ENCODE assay signal across 19 cellular contexts in genomic region chr7:14229047-14229446, GRCh38.
DNase-seq lines count a peak whose midpoint lies in the region; ATAC-seq, FAIRE-seq and TF ChIP-seq lines count a peak whose summit lies in the region.
"Had no signal": no experiment of that assay in that cellular context is flagged by ENCODE, and none has a peak within 500 bp of the region (broad histone marks: within the 10 kb centered on the region; RNA-seq: fewer than 3 reads in every experiment).

No MANE protein-coding gene starts in this region.

- H3K36me3 ChIP-seq in IMR-90 (ENCODE audit: control insufficient read depth, insufficient read depth, low read length) (no peaks in the 10 kb centered on the region), bronchial epithelial cell (ENCODE audit: control insufficient read depth, insufficient read depth, low read length) (no peaks in the 10 kb centered on the region)
- H3K36me3 ChIP-seq: BE2C had no signal

- H3K18ac ChIP-seq in IMR-90 (ENCODE audit: low read depth, low read length): no peak overlapping the region

- no peak for TF ChIP-seq CTCF in IMR-90 (conservative IDR thresholded peaks at IDR 0.05; ENCODE audit: low read depth, low read length)
- no peak for TF ChIP-seq CTCF in bronchial epithelial cell (IDR thresholded peaks at IDR 0.05; ENCODE audit: insufficient read depth, low read length, severe bottlenecking)
- no peak for TF ChIP-seq CTCF in foreskin keratinocyte (conservative IDR thresholded peaks at IDR 0.05)

- no peak overlapping the region for H2BK20ac ChIP-seq in IMR-90 (ENCODE audit: low read depth, low read length)

- intact Hi-C loops in IMR-90 (cut with micrococcal nuclease): no loop called here

- H2AFZ ChIP-seq in IMR-90 (replicated peaks; ENCODE audit: low read length, poor library complexity): no peak overlapping the region
- H2AFZ ChIP-seq: GM23338 had no signal

- H4K91ac ChIP-seq in IMR-90 (ENCODE audit: insufficient read depth, low read depth, low read length): no peak overlapping the region

- in situ Hi-C loops in IMR-90 (cut with MboI; ENCODE audit: low sequenced_read_pairs): no loop called here

- H3K79me1 ChIP-seq in IMR-90 (ENCODE audit: low read depth in 1 of 2, low read length in 2 of 2): no peaks in the 10 kb centered on the region

- POLR2A ChIA-PET in IMR-90 (lab: Charles Lee; ENCODE audit: unreplicated experiment): no interaction called here

- H3K4me1 ChIP-seq in IMR-90 (ENCODE audit: control insufficient read depth, insufficient read depth, low read length) (peaks cover 2% of the 10 kb centered on the region; the same call in 1 of the 2 replicates), foreskin keratinocyte (peaks cover 9% of the 10 kb centered on the region)
- H3K4me1 ChIP-seq: BE2C had no signal

- TF ChIP-seq POLR2A in IMR-90 (IDR thresholded peaks at IDR 0.05; ENCODE audit: low read depth, low read length): no peak

- no peak overlapping the region for H3K4me2 ChIP-seq in IMR-90 (ENCODE audit: low read depth, low read length)
- H3K4me2 ChIP-seq: GM23338 had no signal

- DNase-seq in ELR (ENCODE audit: low read depth) (peak; percentile 76), IMR-90 (peak; percentile 46), bronchial epithelial cell (ENCODE audit: low read depth) (peak; percentile 70), foreskin keratinocyte (peak; percentile 29 to 55), NCI-H748 (lab: John Stamatoyannopoulos, UW; ENCODE audit: unreplicated experiment) (no peak)
- no peak for DNase-seq in activated naive CD4-positive, alpha-beta T cell treated with anti-CD3 and anti-CD28 coated beads, Interleukin-2, amount 50 U/mL, for 16 hours
- no peak for DNase-seq in activated CD4-positive, CD25-positive, alpha-beta regulatory T cell treated with anti-CD3 and anti-CD28 coated beads, Interleukin-2, amount 50 U/mL, for 72 hours
- DNase-seq: BE2C; C1 segment of cervical spinal cord; CD4-positive, CD25-positive, alpha-beta regulatory T cell; CD8-positive, alpha-beta memory T cell; COR-L47; GDM1; HFFc6 had no signal

- dilution Hi-C loops in IMR-90 (cut with HindIII; ENCODE audit: low sequenced_read_pairs, unreplicated experiment): no loop called here

- no peak overlapping the region for H4K8ac ChIP-seq in IMR-90 (ENCODE audit: low read depth in 2 of 2, low read length in 2 of 2)

- H2BK5ac ChIP-seq in IMR-90 (ENCODE audit: low read depth, low read length, poor library complexity, severe bottlenecking): no peak overlapping the region

- H2BK120ac ChIP-seq in IMR-90 (ENCODE audit: low read depth, low read length): no peak overlapping the region

- H3K27ac ChIP-seq in IMR-90 (ENCODE audit: insufficient read depth, low read length) (no peak overlapping the region), foreskin keratinocyte (no peak overlapping the region)

- H3K9me1 ChIP-seq in IMR-90 (ENCODE audit: insufficient read depth, low read length): no peaks in the 10 kb centered on the region

- BruUV-seq in IMR-90 (replicated peaks; lab: Mats Ljungman, UMichigan): no TSS peak

- H3K27me3 ChIP-seq in IMR-90 (ENCODE audit: control insufficient read depth, insufficient read depth, low read length) (no peaks in the 10 kb centered on the region), bronchial epithelial cell (ENCODE audit: control insufficient read depth, insufficient read depth, low read length) (no peaks in the 10 kb centered on the region), foreskin keratinocyte (no peaks in the 10 kb centered on the region)
- H3K27me3 ChIP-seq: BE2C had no signal

- H3K9ac ChIP-seq in IMR-90 (ENCODE audit: low read depth, low read length): no peak overlapping the region

- FAIRE-seq in bronchial epithelial cell (lab: Jason Lieb, UNC): no peak
- FAIRE-seq: GM12892, GM18507, HepG2 had no signal

- no peak overlapping the region for H3K4me3 ChIP-seq in IMR-90 (ENCODE audit: insufficient read depth, low read depth, low read length)
- H3K4me3 ChIP-seq in bronchial epithelial cell (ENCODE audit: low read depth, low read length): no peak overlapping the region
- H3K4me3 ChIP-seq: GM23338 had no signal

- no peaks in the 10 kb centered on the region for H4K20me1 ChIP-seq in IMR-90 (ENCODE audit: insufficient read depth, low read length)

- no peak overlapping the region for H3K23ac ChIP-seq in IMR-90 (ENCODE audit: low read depth, low read length)

- ATAC-seq in IMR-90 (ENCODE audit: low read depth): no peak
- ATAC-seq in foreskin keratinocyte: peak; percentile 70
- ATAC-seq: GM23338, HCT116, HepG2 had no signal

- H3K14ac ChIP-seq in IMR-90 (replicated peaks; ENCODE audit: low read depth, low read length): no peak overlapping the region

- H2AK5ac ChIP-seq in IMR-90 (ENCODE audit: low read depth, low read length): no peak overlapping the region

- CTCF ChIA-PET in IMR-90 (lab: Yijun Ruan, JAX): no interaction called here

- TF ChIP-seq RAD21 in IMR-90 (IDR thresholded peaks at IDR 0.05; ENCODE audit: low read length): no peak

- H4K5ac ChIP-seq in IMR-90 (ENCODE audit: low read depth, low read length): no peak overlapping the region

- no peak overlapping the region for H3K56ac ChIP-seq in IMR-90 (ENCODE audit: extremely low read depth, insufficient read depth, low read length)

- H2AK9ac ChIP-seq in IMR-90 (replicated peaks; ENCODE audit: low read depth, low read length, poor library complexity): no peak overlapping the region

- no peak overlapping the region for H3K4ac ChIP-seq in IMR-90 (ENCODE audit: low read depth, low read length)

- no peak overlapping the region for H2BK15ac ChIP-seq in IMR-90 (ENCODE audit: low read depth, low read length)

- H3K9me3 ChIP-seq in IMR-90 (ENCODE audit: control insufficient read depth, insufficient read depth, low read length): no peaks in the 10 kb centered on the region
- H3K9me3 ChIP-seq: BE2C had no signal

TF ChIP-seq in IMR-90, 13 proteins besides CTCF, POLR2A, EP300 and RAD21:
- peak; percentile 71 for TF ChIP-seq CEBPB (IDR thresholded peaks at IDR 0.05; ENCODE audit: low read depth, low read length)
- TF ChIP-seq RFX5 (IDR thresholded peaks at IDR 0.05; ENCODE audit: low read depth, low read length): no peak
- TF ChIP-seq MXI1 (IDR thresholded peaks at IDR 0.05; ENCODE audit: borderline replicate concordance, low read depth, low read length): no peak
- TF ChIP-seq FOS (IDR thresholded peaks at IDR 0.05; ENCODE audit: low read depth, low read length): no peak

Comparison
In these comparisons a context has a peak if more than half of its experiments do, and no peak if none do; other contexts are left out.
1. DNase-seq: peak in ELR (single experiment), IMR-90 (single experiment), bronchial epithelial cell (single experiment) and foreskin keratinocyte (2 of 2); none in activated naive CD4-positive, alpha-beta T cell treated with anti-CD3 and anti-CD28 coated beads, Interleukin-2, amount 50 U/mL, for 16 hours (single experiment), NCI-H748 (single experiment) and activated CD4-positive, CD25-positive, alpha-beta regulatory T cell treated with anti-CD3 and anti-CD28 coated beads, Interleukin-2, amount 50 U/mL, for 72 hours (single experiment).